Comparison of ENCODE assay signal across 21 cellular contexts in genomic region chr7:1937252-1937605, GRCh38.
DNase-seq lines count a peak whose midpoint lies in the region; ATAC-seq and TF ChIP-seq lines count a peak whose summit lies in the region.
"Had no signal": no experiment of that assay in that cellular context is flagged by ENCODE, and none has a peak within 500 bp of the region (broad histone marks: within the 10 kb centered on the region; RNA-seq: fewer than 3 reads in every experiment).

No MANE protein-coding gene starts in this region.

- no peak overlapping the region for H2AFZ ChIP-seq in osteoblast (ENCODE audit: low read length)
- H2AFZ ChIP-seq: neural progenitor cell had no signal

- peaks cover 22% of the 10 kb centered on the region for H3K79me2 ChIP-seq in osteoblast (ENCODE audit: insufficient read depth, low read length)

- H3K4me3 Mint-ChIP-seq in activated naive CD4-positive, alpha-beta T cell treated with anti-CD3 and anti-CD28 coated beads, Interleukin-2, amount 50 U/mL, for 24 hours: peak overlapping the region; percentile 43
- H3K4me3 Mint-ChIP-seq in CD8-positive, alpha-beta T cell: peak overlapping the region; percentile 56
- H3K4me3 Mint-ChIP-seq in effector memory CD8-positive, alpha-beta T cell: peak overlapping the region; percentile 60 to 66
- H3K4me3 Mint-ChIP-seq: neural progenitor cell had no signal

- H3K4me1 Mint-ChIP-seq in activated naive CD4-positive, alpha-beta T cell treated with anti-CD3 and anti-CD28 coated beads, Interleukin-2, amount 50 U/mL, for 24 hours: peaks cover 60% of the 10 kb centered on the region
- peaks cover 60% of the 10 kb centered on the region for H3K4me1 Mint-ChIP-seq in CD8-positive, alpha-beta T cell (ENCODE audit: low read depth)
- H3K4me1 Mint-ChIP-seq in effector memory CD8-positive, alpha-beta T cell (ENCODE audit: low read depth in 2 of 2): peaks cover 55 to 59% of the 10 kb centered on the region in 2 donors

- no peaks in the 10 kb centered on the region for H3K9me3 ChIP-seq in CD8-positive, alpha-beta T cell (ENCODE audit: low read length)
- no peaks in the 10 kb centered on the region for H3K9me3 ChIP-seq in osteoblast (ENCODE audit: low read depth, low read length)
- H3K9me3 ChIP-seq: esophagus muscularis mucosa, gastroesophageal sphincter, psoas muscle, SJSA1, tibial artery had no signal

- no peak overlapping the region for H3K4me3 ChIP-seq in CD8-positive, alpha-beta T cell (ENCODE audit: low read depth, low read length)
- H3K4me3 ChIP-seq in osteoblast (ENCODE audit: insufficient read depth, low read length): no peak overlapping the region
- H3K4me3 ChIP-seq: esophagus muscularis mucosa, gastroesophageal sphincter, neural progenitor cell, psoas muscle, SJSA1, smooth muscle cell, tibial artery had no signal

- no peak overlapping the region for H3K27ac ChIP-seq in CD8-positive, alpha-beta T cell (ENCODE audit: low read depth, low read length)
- no peak overlapping the region for H3K27ac ChIP-seq in osteoblast (ENCODE audit: low read depth, low read length)
- H3K27ac ChIP-seq: esophagus muscularis mucosa, gastroesophageal sphincter, neural progenitor cell, psoas muscle, SJSA1, tibial artery had no signal

- H3K36me3 Mint-ChIP-seq in activated naive CD4-positive, alpha-beta T cell treated with anti-CD3 and anti-CD28 coated beads, Interleukin-2, amount 50 U/mL, for 24 hours: peaks cover 13% of the 10 kb centered on the region
- peaks cover 15 to 21% of the 10 kb centered on the region in 2 donors for H3K36me3 Mint-ChIP-seq in activated naive CD4-positive, alpha-beta T cell treated with anti-CD3 and anti-CD28 coated beads, Interleukin-2, amount 50 U/mL, for 72 hours
- peaks cover 65% of the 10 kb centered on the region for H3K36me3 Mint-ChIP-seq in CD8-positive, alpha-beta T cell
- H3K36me3 Mint-ChIP-seq in effector memory CD8-positive, alpha-beta T cell (ENCODE audit: insufficient read depth): peaks cover 42% of the 10 kb centered on the region

- TF ChIP-seq CTCF in CD8-positive, alpha-beta T cell (IDR thresholded peaks at IDR 0.05): no peak
- no peak for TF ChIP-seq CTCF in osteoblast (IDR thresholded peaks at IDR 0.05; ENCODE audit: extremely low read depth, low read depth, low read length)

- CTCF ChIA-PET in CD8-positive, alpha-beta T cell (lab: Charles Lee): no interaction called here

- peaks cover 39% of the 10 kb centered on the region for H3K4me1 ChIP-seq in CD8-positive, alpha-beta T cell (ENCODE audit: insufficient read depth, low read length)
- H3K4me1 ChIP-seq in osteoblast (ENCODE audit: insufficient read depth, low read length): peaks cover 19% of the 10 kb centered on the region
- H3K4me1 ChIP-seq: psoas muscle had no signal

- no peaks in the 10 kb centered on the region for H3K27me3 ChIP-seq in CD8-positive, alpha-beta T cell (ENCODE audit: insufficient read depth, low read length)
- no peaks in the 10 kb centered on the region for H3K27me3 ChIP-seq in osteoblast (ENCODE audit: insufficient read depth, low read length)
- H3K27me3 ChIP-seq: esophagus muscularis mucosa, gastroesophageal sphincter, neural progenitor cell, SJSA1, tibial artery had no signal

- no peak for DNase-seq in activated naive CD4-positive, alpha-beta T cell treated with anti-CD3 and anti-CD28 coated beads, Interleukin-2, amount 50 U/mL, for 72 hours (ENCODE audit: low spot score in 2 of 2)
- DNase-seq in CD8-positive, alpha-beta T cell: no peak
- DNase-seq in effector memory CD8-positive, alpha-beta T cell: no peak
- DNase-seq in osteoblast (ENCODE audit: insufficient read length, low spot score, missing footprints) (peak; percentile 80), dermis blood vessel endothelial cell (no peak)
- DNase-seq: activated effector memory CD4-positive, alpha-beta T cell treated with Interleukin-2 at 50 U/mL for 16 hours; central memory CD4-positive, alpha-beta T cell; effector CD4-positive, alpha-beta T cell; NCI-H2081 treated with DMSO at 0.1 percent for 48 hours; stimulated activated CD4-positive, alpha-beta T cell treated with anti-CD3 and anti-CD28 coated beads, Interleukin-4, amount 100 ng/mL, for 1 hour; stimulated activated naive CD8-positive, alpha-beta T cell treated with anti-CD3 and anti-CD28 coated beads, Interleukin-15, Interleukin-2, amounts not matched to agents 100 U/mL and 50 U/mL, for 24 hours; tibial artery had no signal

- H4K20me1 ChIP-seq in osteoblast (ENCODE audit: insufficient read depth, low read length): no peaks in the 10 kb centered on the region

- POLR2A ChIA-PET in CD8-positive, alpha-beta T cell (lab: Charles Lee): no interaction called here

- intact Hi-C loops in CD8-positive, alpha-beta T cell (cut with DNase I, micrococcal nuclease): loop anchor here in 1 of 2 experiments (10.0 kb wide), 2 partner anchors 568 to 778 kb away; no protein-coding TSS in a partner anchor

- no peak overlapping the region for H3K27ac Mint-ChIP-seq in activated naive CD4-positive, alpha-beta T cell treated with anti-CD3 and anti-CD28 coated beads, Interleukin-2, amount 50 U/mL, for 24 hours
- H3K27ac Mint-ChIP-seq in activated naive CD4-positive, alpha-beta T cell treated with anti-CD3 and anti-CD28 coated beads, Interleukin-2, amount 50 U/mL, for 72 hours: no peak overlapping the region
- peak overlapping the region; percentile 18 for H3K27ac Mint-ChIP-seq in CD8-positive, alpha-beta T cell
- peak overlapping the region in 1 of 2 donors; percentile 68 for H3K27ac Mint-ChIP-seq in effector memory CD8-positive, alpha-beta T cell
- H3K27ac Mint-ChIP-seq: neural progenitor cell had no signal

- H3K27me3 Mint-ChIP-seq in activated naive CD4-positive, alpha-beta T cell treated with anti-CD3 and anti-CD28 coated beads, Interleukin-2, amount 50 U/mL, for 24 hours: no peaks in the 10 kb centered on the region
- no peaks in the 10 kb centered on the region for H3K27me3 Mint-ChIP-seq in CD8-positive, alpha-beta T cell (ENCODE audit: low read depth)
- no peaks in the 10 kb centered on the region for H3K27me3 Mint-ChIP-seq in effector memory CD8-positive, alpha-beta T cell

- H3K9me3 Mint-ChIP-seq in activated naive CD4-positive, alpha-beta T cell treated with anti-CD3 and anti-CD28 coated beads, Interleukin-2, amount 50 U/mL, for 24 hours: no peaks in the 10 kb centered on the region
- no peaks in the 10 kb centered on the region for H3K9me3 Mint-ChIP-seq in activated naive CD4-positive, alpha-beta T cell treated with anti-CD3 and anti-CD28 coated beads, Interleukin-2, amount 50 U/mL, for 72 hours
- no peaks in the 10 kb centered on the region for H3K9me3 Mint-ChIP-seq in CD8-positive, alpha-beta T cell
- H3K9me3 Mint-ChIP-seq in effector memory CD8-positive, alpha-beta T cell: no peaks in the 10 kb centered on the region

- no peak overlapping the region for H3K4me2 ChIP-seq in osteoblast (ENCODE audit: insufficient read depth, low read length)
- H3K4me2 ChIP-seq: neural progenitor cell, smooth muscle cell had no signal

- no peak for ATAC-seq in activated naive CD4-positive, alpha-beta T cell treated with anti-CD3 and anti-CD28 coated beads, Interleukin-2, amount 50 U/mL, for 72 hours
- ATAC-seq in CD8-positive, alpha-beta T cell: no peak
- ATAC-seq in effector memory CD8-positive, alpha-beta T cell (replicated peaks): no peak
- ATAC-seq in HG02870 (IDR thresholded peaks at IDR 0.05; ENCODE audit: unreplicated experiment) (no peak), GM19397 (IDR thresholded peaks at IDR 0.05; ENCODE audit: unreplicated experiment) (no peak)
- ATAC-seq: gastroesophageal sphincter; psoas muscle; stimulated activated naive CD8-positive, alpha-beta T cell treated with anti-CD3 and anti-CD28 coated beads, Interleukin-15, Interleukin-2, amounts not matched to agents 100 U/mL and 50 U/mL, for 24 hours had no signal

- H3K36me3 ChIP-seq in CD8-positive, alpha-beta T cell (ENCODE audit: insufficient read depth, low read length): peaks cover 45% of the 10 kb centered on the region
- H3K36me3 ChIP-seq in osteoblast (ENCODE audit: insufficient read depth, low read length): no peaks in the 10 kb centered on the region
- H3K36me3 ChIP-seq: neural progenitor cell, SJSA1 had no signal
